Comparison of ENCODE assay signal across 20 cellular contexts in genomic region chr6:101887532-101887931, GRCh38.
DNase-seq lines count a peak whose midpoint lies in the region; ATAC-seq and TF ChIP-seq lines count a peak whose summit lies in the region.
"Had no signal": no experiment of that assay in that cellular context is flagged by ENCODE, and none has a peak within 500 bp of the region (broad histone marks: within the 10 kb centered on the region; RNA-seq: fewer than 3 reads in every experiment).

No MANE protein-coding gene starts in this region.

- intact Hi-C loops in PC-9 (cut with micrococcal nuclease; ENCODE audit: unreplicated experiment): no loop called here
- intact Hi-C loops in right lobe of liver (cut with DNase I): no loop called here

- H3K4ac ChIP-seq in H9 (ENCODE audit: low read depth, low read length): no peak overlapping the region

- H3K79me1 ChIP-seq in H9 (ENCODE audit: insufficient read depth, low read depth, low read length, poor library complexity, severe bottlenecking): no peaks in the 10 kb centered on the region

- no peaks in the 10 kb centered on the region for H3K9me3 ChIP-seq in PC-9 (ENCODE audit: insufficient read depth, low read depth)
- no peaks in the 10 kb centered on the region for H3K9me3 ChIP-seq in neural progenitor cell (ENCODE audit: low read depth)
- no peaks in the 10 kb centered on the region for H3K9me3 ChIP-seq in H9 (ENCODE audit: control insufficient read depth, low read depth, low read length)
- H3K9me3 ChIP-seq in right lobe of liver: no peaks in the 10 kb centered on the region
- H3K9me3 ChIP-seq: BE2C, HAP-1 had no signal

- peaks cover 3% of the 10 kb centered on the region; the same call in 1 of the 2 replicates for H3K4me1 ChIP-seq in GM23338 (ENCODE audit: insufficient read depth)
- no peaks in the 10 kb centered on the region for H3K4me1 ChIP-seq in PC-9 (replicated peaks; ENCODE audit: insufficient read depth)
- peaks cover 6% of the 10 kb centered on the region for H3K4me1 ChIP-seq in neural progenitor cell
- H3K4me1 ChIP-seq in H9 (ENCODE audit: insufficient read depth, low read length): no peaks in the 10 kb centered on the region
- H3K4me1 ChIP-seq in right lobe of liver: no peaks in the 10 kb centered on the region
- H3K4me1 ChIP-seq: BE2C had no signal

- H3K4me2 ChIP-seq in GM23338: no peak overlapping the region
- 0 out of 2 replicates have a peak overlapping the region, but pooled peaks have one; percentile 0 for H3K4me2 ChIP-seq in PC-9
- no peak overlapping the region for H3K4me2 ChIP-seq in neural progenitor cell
- no peak overlapping the region for H3K4me2 ChIP-seq in H9 (ENCODE audit: insufficient read depth, insufficient read length, low read length)

- no peak overlapping the region for H3K9ac ChIP-seq in neural progenitor cell
- no peak overlapping the region for H3K9ac ChIP-seq in H9 (ENCODE audit: extremely low read depth, insufficient read length, low read length)

- POLR2A ChIA-PET in PC-9 (lab: Charles Lee; ENCODE audit: unreplicated experiment): no interaction called here

- TF ChIP-seq POLR2A in right lobe of liver (IDR thresholded peaks at IDR 0.05): no peak

- no peak overlapping the region for H3K56ac ChIP-seq in H9 (ENCODE audit: insufficient read length, low read depth, low read length)

- H3K27ac ChIP-seq in GM23338 (ENCODE audit: low read depth) (no peak overlapping the region), PC-9 (no peak overlapping the region), neural progenitor cell (no peak overlapping the region), H9 (ENCODE audit: insufficient read length, low read depth, low read length) (no peak overlapping the region), right lobe of liver (no peak overlapping the region)

- H2BK120ac ChIP-seq in H9 (ENCODE audit: low read depth, low read length, poor library complexity, severe bottlenecking): no peak overlapping the region

- H3K4me3 ChIP-seq in GM23338 (no peak overlapping the region), PC-9 (no peak overlapping the region), neural progenitor cell (no peak overlapping the region), right lobe of liver (no peak overlapping the region)
- H3K4me3 ChIP-seq: HAP-1 had no signal

- H2BK5ac ChIP-seq in H9 (ENCODE audit: insufficient read length, low read length): no peak overlapping the region

- H4K8ac ChIP-seq in H9 (replicated peaks; ENCODE audit: insufficient read length, low read depth, low read length): no peak overlapping the region

- H3K4me1 Mint-ChIP-seq in GM23338 (peaks cover 7% of the 10 kb centered on the region; the same call in 1 of the 3 replicates), neural progenitor cell (peaks cover 8% of the 10 kb centered on the region), H9 (peaks cover 5 to 10% of the 10 kb centered on the region in 2 experiments; a peak in 2 of 4 replicates)
- peaks cover 10% of the 10 kb centered on the region for H3K4me1 Mint-ChIP-seq in central memory CD8-positive, alpha-beta T cell
- H3K4me1 Mint-ChIP-seq: CD4-positive, CD25-positive, alpha-beta regulatory T cell had no signal

- H3K23me2 ChIP-seq in H9 (ENCODE audit: insufficient read length, low read depth, low read length, poor library complexity, severe bottlenecking): no peaks in the 10 kb centered on the region

- no peaks in the 10 kb centered on the region for H3K9me2 ChIP-seq in GM23338 (ENCODE audit: insufficient read depth)
- no peaks in the 10 kb centered on the region for H3K9me2 ChIP-seq in PC-9 (ENCODE audit: insufficient read depth)

- no peak overlapping the region for H2BK15ac ChIP-seq in H9 (ENCODE audit: low read depth, low read length)

- BruUV-seq in PC-9 (replicated peaks; lab: Mats Ljungman, UMichigan): no TSS peak

- no peak overlapping the region for H2BK20ac ChIP-seq in H9 (ENCODE audit: low read depth, low read length, poor library complexity, severe bottlenecking)

- no peak overlapping the region for H4K5ac ChIP-seq in H9 (ENCODE audit: insufficient read length, low read depth, low read length)

- H4K20me1 ChIP-seq in GM23338 (replicated peaks; ENCODE audit: insufficient read depth) (no peaks in the 10 kb centered on the region), PC-9 (ENCODE audit: insufficient read depth) (no peaks in the 10 kb centered on the region), neural progenitor cell (ENCODE audit: low read depth) (no peaks in the 10 kb centered on the region), H9 (ENCODE audit: control insufficient read depth, insufficient read depth, insufficient read length) (no peaks in the 10 kb centered on the region)

- no peak overlapping the region for H2AK5ac ChIP-seq in H9 (ENCODE audit: insufficient read length, low read length)

- H3K27me3 ChIP-seq in GM23338 (ENCODE audit: insufficient read depth): no peaks in the 10 kb centered on the region
- no peaks in the 10 kb centered on the region for H3K27me3 ChIP-seq in PC-9 (ENCODE audit: insufficient read depth, low read depth)
- no peaks in the 10 kb centered on the region for H3K27me3 ChIP-seq in neural progenitor cell
- no peaks in the 10 kb centered on the region for H3K27me3 ChIP-seq in H9 (ENCODE audit: insufficient read depth, low read length)
- H3K27me3 ChIP-seq in right lobe of liver: no peaks in the 10 kb centered on the region
- H3K27me3 ChIP-seq: BE2C had no signal

- H3K79me2 ChIP-seq in GM23338 (replicated peaks; ENCODE audit: insufficient read depth): no peaks in the 10 kb centered on the region
- H3K79me2 ChIP-seq in PC-9 (ENCODE audit: low read depth): no peaks in the 10 kb centered on the region
- H3K79me2 ChIP-seq in neural progenitor cell (ENCODE audit: low read depth): no peaks in the 10 kb centered on the region
- no peaks in the 10 kb centered on the region for H3K79me2 ChIP-seq in H9 (ENCODE audit: insufficient read depth, low read length)

- peak overlapping the region; percentile 78; the same call in 1 of the 2 replicates for H2AFZ ChIP-seq in GM23338
- H2AFZ ChIP-seq in PC-9: 0 out of 2 replicates have a peak overlapping the region, but pooled peaks have one; percentile 9
- peak overlapping the region; percentile 11 for H2AFZ ChIP-seq in neural progenitor cell (replicated peaks)
- no peak overlapping the region for H2AFZ ChIP-seq in H9 (ENCODE audit: low read length)

- DNase-seq in GM23338 (ENCODE audit: low spot score) (peak; percentile 8), PC-9 (no peak), neural progenitor cell (ENCODE audit: low spot score) (no peak), H9 (no peak), right lobe of liver (no peak)
- DNase-seq in central memory CD8-positive, alpha-beta T cell (ENCODE audit: low spot score in 2 of 2): no peak
- no peak for DNase-seq in stimulated activated CD4-positive, alpha-beta T cell treated with anti-CD3 and anti-CD28 coated beads, Interleukin-2, amount 100 ng/mL, for 24 hours
- DNase-seq: 8988T; BE2C; C1 segment of cervical spinal cord; CD4-positive, CD25-positive, alpha-beta regulatory T cell; CD8-positive, alpha-beta memory T cell; COR-L47; DMS 273 treated with DMSO at 0.1 percent for 48 hours; DMS53; DND-41; EL; GOT3 had no signal

- H3K36me3 ChIP-seq in GM23338 (ENCODE audit: insufficient read depth) (no peaks in the 10 kb centered on the region), PC-9 (ENCODE audit: low read depth) (no peaks in the 10 kb centered on the region), neural progenitor cell (no peaks in the 10 kb centered on the region), right lobe of liver (no peaks in the 10 kb centered on the region)
- H3K36me3 ChIP-seq: BE2C, HAP-1 had no signal

- H3K4me3 Mint-ChIP-seq in GM23338 (no peak overlapping the region), neural progenitor cell (no peak overlapping the region), H9 (no peak overlapping the region)
- H3K4me3 Mint-ChIP-seq in central memory CD8-positive, alpha-beta T cell: no peak overlapping the region
- H3K4me3 Mint-ChIP-seq: CD4-positive, CD25-positive, alpha-beta regulatory T cell; CD8-positive, alpha-beta memory T cell had no signal

- WGBS in H9 (ENCODE audit: extremely low coverage, insufficient read length, low lambda C conversion rate): no CpG with 5 or more reads among the region's 5 CpGs
- WGBS in right lobe of liver (ENCODE audit: insufficient coverage, low coverage, low lambda C conversion rate, missing lambda C conversion rate): 46% methylated on average over 5 of the region's 5 CpGs

- TF ChIP-seq CTCF in GM23338 (conservative IDR thresholded peaks at IDR 0.05; ENCODE audit: low read depth in 2 of 2) (no peak), PC-9 (conservative IDR thresholded peaks at IDR 0.05) (no peak), neural progenitor cell (IDR thresholded peaks at IDR 0.05) (no peak), H9 (conservative IDR thresholded peaks at IDR 0.05) (no peak), right lobe of liver (IDR thresholded peaks at IDR 0.05) (no peak)

- H3T11ph ChIP-seq in H9 (ENCODE audit: low read length): no peak overlapping the region

- H3K27ac Mint-ChIP-seq in GM23338 (no peak overlapping the region), neural progenitor cell (no peak overlapping the region), H9 (no peak overlapping the region; a peak in 2 of 7 replicates)
- no peak overlapping the region for H3K27ac Mint-ChIP-seq in central memory CD8-positive, alpha-beta T cell (ENCODE audit: low read depth)
- H3K27ac Mint-ChIP-seq: CD4-positive, CD25-positive, alpha-beta regulatory T cell; CD8-positive, alpha-beta memory T cell had no signal

- H3F3A ChIP-seq in GM23338 (replicated peaks; ENCODE audit: low read depth): no peaks in the 10 kb centered on the region
- H3F3A ChIP-seq in PC-9 (ENCODE audit: insufficient read depth, low read depth): no peaks in the 10 kb centered on the region
- no peaks in the 10 kb centered on the region for H3F3A ChIP-seq in neural progenitor cell (ENCODE audit: low read depth)

- H3K27me3 Mint-ChIP-seq in GM23338 (ENCODE audit: insufficient read depth, low read depth, poor library complexity) (no peaks in the 10 kb centered on the region), neural progenitor cell (ENCODE audit: insufficient read depth, low read depth) (no peaks in the 10 kb centered on the region), H9 (ENCODE audit: low read depth) (no peaks in the 10 kb centered on the region)
- no peaks in the 10 kb centered on the region for H3K27me3 Mint-ChIP-seq in central memory CD8-positive, alpha-beta T cell
- H3K27me3 Mint-ChIP-seq: CD4-positive, CD25-positive, alpha-beta regulatory T cell; CD8-positive, alpha-beta memory T cell had no signal

- no peak overlapping the region for H2BK12ac ChIP-seq in H9 (ENCODE audit: insufficient read length, low read depth, low read length)

- no peaks in the 10 kb centered on the region for H3K9me3 Mint-ChIP-seq in GM23338
- no peaks in the 10 kb centered on the region for H3K9me3 Mint-ChIP-seq in central memory CD8-positive, alpha-beta T cell
- H3K9me3 Mint-ChIP-seq in neural progenitor cell: no peaks in the 10 kb centered on the region
- no peaks in the 10 kb centered on the region for H3K9me3 Mint-ChIP-seq in H9

- no peaks in the 10 kb centered on the region for H3K36me3 Mint-ChIP-seq in GM23338 (ENCODE audit: low read depth)
- H3K36me3 Mint-ChIP-seq in central memory CD8-positive, alpha-beta T cell (ENCODE audit: insufficient read depth): no peaks in the 10 kb centered on the region
- no peaks in the 10 kb centered on the region for H3K36me3 Mint-ChIP-seq in neural progenitor cell
- H3K36me3 Mint-ChIP-seq in H9 (ENCODE audit: insufficient read depth in 1 of 3, low read depth in 3 of 3): no peaks in the 10 kb centered on the region
- H3K36me3 Mint-ChIP-seq: CD4-positive, CD25-positive, alpha-beta regulatory T cell; CD8-positive, alpha-beta memory T cell had no signal

- H4K91ac ChIP-seq in H9 (ENCODE audit: insufficient read length, low read depth, low read length): no peak overlapping the region

- no peak overlapping the region for H3K18ac ChIP-seq in H9 (ENCODE audit: insufficient read length, low read depth, low read length)

- CTCF ChIA-PET in PC-9 (lab: Charles Lee): no interaction called here

- no peak overlapping the region for H3K23ac ChIP-seq in H9 (ENCODE audit: insufficient read length, low read depth, low read length)

- no peak overlapping the region for H3K14ac ChIP-seq in H9 (ENCODE audit: insufficient read depth, low read length)

- ATAC-seq in GM23338: no peak; the same call in 2 of the 3 replicates
- peak; percentile 19 for ATAC-seq in central memory CD8-positive, alpha-beta T cell (replicated peaks; ENCODE audit: extremely low read depth, poor library complexity, severe bottlenecking)
- ATAC-seq in right lobe of liver: no peak
- ATAC-seq: HepG2 had no signal
